ENCODE assay signal across 10 cellular contexts in the genomic region with DNA sequence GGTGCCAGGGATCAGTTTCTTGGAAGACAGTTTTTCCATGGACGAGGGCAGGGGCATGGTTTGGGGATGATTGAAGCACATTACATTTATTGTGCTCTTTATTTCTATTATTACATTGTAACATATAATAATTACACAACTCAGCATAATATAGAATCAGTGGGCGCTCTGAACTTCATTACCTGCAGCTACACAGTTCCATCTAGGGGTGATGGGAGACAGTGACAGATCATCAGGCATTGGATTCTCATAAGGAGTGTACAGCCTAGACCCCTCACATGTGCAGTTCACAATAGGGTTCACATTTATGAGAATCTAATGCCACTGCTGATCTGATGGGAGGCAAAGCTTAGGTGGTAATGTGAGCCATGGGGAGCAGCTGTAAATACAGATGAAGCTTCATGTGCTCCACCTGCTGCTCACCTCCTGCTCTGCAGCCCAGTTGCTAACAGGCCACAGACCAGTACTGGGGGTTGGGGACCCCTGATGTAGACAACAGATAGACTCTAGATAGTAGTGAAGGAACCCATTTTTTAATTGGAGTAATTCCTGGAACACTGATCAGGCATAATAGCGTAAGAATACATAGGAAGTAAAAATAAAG. TPM values are rescaled to one million over a fixed set of nuclear protein-coding genes. Genes with fewer than 3 reads are reported as not detected.
DNase-seq lines count a peak whose midpoint lies in the region; ATAC-seq and TF ChIP-seq lines count a peak whose summit lies in the region.
"Had no signal": no experiment of that assay in that cellular context is flagged by ENCODE, and none has a peak within 500 bp of the region (broad histone marks: within the 10 kb centered on the region; RNA-seq: fewer than 3 reads in every experiment).

No MANE protein-coding gene starts in this region.

- no peaks in the 10 kb centered on the region for H3K36me3 ChIP-seq in uterus

- DNase-seq in AG09309 (ENCODE audit: low read depth) (no peak), fibroblast of pulmonary artery (ENCODE audit: low read depth) (peak; percentile 24), uterus (no peak), anterior cingulate cortex (lab: John Stamatoyannopoulos, UW) (no peak), T1000 (lab: John Stamatoyannopoulos, UW) (no peak)
- DNase-seq: effector memory CD4-positive, alpha-beta T cell had no signal

- TF ChIP-seq POLR2A in uterus (IDR thresholded peaks at IDR 0.05) = no peak

- H3K4me3 ChIP-seq in AG09309 (ENCODE audit: control insufficient read depth, low read depth, low read length) = no peak overlapping the region
- no peak overlapping the region for H3K4me3 ChIP-seq in fibroblast of pulmonary artery (replicated peaks; ENCODE audit: low read depth, low read length)
- H3K4me3 ChIP-seq in uterus = no peak overlapping the region

- intact Hi-C loops in uterus (cut with DNase I; ENCODE audit: low total_unique reads) = no loop called here

- H3K27me3 ChIP-seq in uterus = no peaks in the 10 kb centered on the region

- no peaks in the 10 kb centered on the region for H3K9me3 ChIP-seq in uterus

- no peak overlapping the region for H3K27ac ChIP-seq in uterus

- TF ChIP-seq CTCF in AG09309 (IDR thresholded peaks at IDR 0.05; ENCODE audit: control insufficient read depth, insufficient read depth, low read depth, low read length, missing control alignments) (peak; percentile 65), LNCAP (IDR thresholded peaks at IDR 0.05) (peak; percentile 38; the same call in 1 of the 2 replicates), fibroblast of pulmonary artery (IDR thresholded peaks at IDR 0.05; ENCODE audit: low read length, missing control alignments) (peak; percentile 58), uterus (IDR thresholded peaks at IDR 0.05) (no peak)

- ATAC-seq in GM19035 (IDR thresholded peaks at IDR 0.05; ENCODE audit: unreplicated experiment) (peak; percentile 55), HG03159 (IDR thresholded peaks at IDR 0.05; ENCODE audit: unreplicated experiment) (no peak)

- H3K4me1 ChIP-seq in uterus = no peaks in the 10 kb centered on the region

RNA-seq across cellular contexts. Expression of a gene that starts 41.5 kb away (rescaled TPM):
- under 1 TPM in 1 of 4 donors, not detected in 3; 0.41 TPM for total RNA-seq in uterus
- total RNA-seq: T-helper 1 cell treated with Interleukin-12 subunit alpha and Interleukin-12 subunit beta and Interleukin-4 antibody, amounts not matched to agents 30 ng/mL and 1 ng/mL, for 36 hours had no signal

Comparison
In these comparisons a context has a peak if more than half of its experiments do, and no peak if none do; other contexts are left out.
1. CTCF ChIP-seq: peak in AG09309 (single experiment), LNCAP (single experiment) and fibroblast of pulmonary artery (single experiment); none in uterus (0 of 4).